ENCODE assay signal across 18 cellular contexts in genomic region chr10:78044179-78044578, GRCh38. TPM values are rescaled to one million over a fixed set of nuclear protein-coding genes. Genes with fewer than 3 reads are reported as not detected.
DNase-seq lines count a peak whose midpoint lies in the region; FAIRE-seq and TF ChIP-seq lines count a peak whose summit lies in the region.
"Had no signal": no experiment of that assay in that cellular context is flagged by ENCODE, and none has a peak within 500 bp of the region (broad histone marks: within the 10 kb centered on the region; RNA-seq: fewer than 3 reads in every experiment).

No MANE protein-coding gene starts in this region.

- H3K4me2 ChIP-seq in SK-N-SH (peak overlapping the region; percentile 64), H1 (ENCODE audit: insufficient read depth in 1 of 2, low read depth in 2 of 2, low read length in 2 of 2) (no peak overlapping the region)

- in situ Hi-C loops in brain microvascular endothelial cell (cut with HindIII; ENCODE audit: low pct_ligation_motif_present, low sequenced_read_pairs) = no loop called here

- H3K14ac ChIP-seq in H1 (ENCODE audit: insufficient read length) = no peak overlapping the region

- no peak overlapping the region for H2BK20ac ChIP-seq in H1 (ENCODE audit: low read length)

- no peaks in the 10 kb centered on the region for H3K9me3 ChIP-seq in A673 (ENCODE audit: low read depth, low read length, poor library complexity, severe bottlenecking)
- no peaks in the 10 kb centered on the region for H3K9me3 ChIP-seq in SK-N-SH
- H3K9me3 ChIP-seq in H1 (ENCODE audit: insufficient read depth in 2 of 2, low read depth in 1 of 2, low read length in 1 of 2) = no peaks in the 10 kb centered on the region
- H3K9me3 ChIP-seq: BLaER1 treated with 17β-estradiol and CSF1 and Interleukin-3, amounts not matched to agents 10 nM and 100 nM; esophagus muscularis mucosa; psoas muscle; testis had no signal

- POLR2A ChIA-PET in A673 (lab: Charles Lee; ENCODE audit: low non-redundant PET) = no interaction called here
- POLR2A ChIA-PET in SK-N-SH (lab: Yijun Ruan, JAX) = no interaction called here
- POLR2A ChIA-PET in H1 (lab: Charles Lee; ENCODE audit: partially characterized antibody) = interaction anchor here (0.7 to 5.8 kb wide), 5 partner anchors 8 to 71 kb away, joined by 3 to 41 read pairs (median 18); partner anchors contain the start of genes POLR3A and RPS24

- no peak overlapping the region for H2BK15ac ChIP-seq in H1 (ENCODE audit: low read length)

- H4K8ac ChIP-seq in H1 (ENCODE audit: extremely low read depth, insufficient read depth, low read length) = no peak overlapping the region

- H2AK5ac ChIP-seq in H1 (ENCODE audit: low read depth, low read length) = no peak overlapping the region

- peaks cover 61% of the 10 kb centered on the region for H3K36me3 Mint-ChIP-seq in Calu3 (ENCODE audit: insufficient read depth, unreplicated experiment)

- H3K4me3 ChIP-seq in A673 (ENCODE audit: low read depth, low read length, poor library complexity, severe bottlenecking) = no peak overlapping the region
- no peak overlapping the region for H3K4me3 ChIP-seq in SK-N-SH (ENCODE audit: low read depth in 2 of 2, low read length in 1 of 2)
- H3K4me3 ChIP-seq in H1 (ENCODE audit: extremely low read depth in 1 of 4, insufficient read depth in 2 of 4, low read depth in 3 of 4, low read length in 4 of 4) = no peak overlapping the region
- no peak overlapping the region for H3K4me3 ChIP-seq in brain microvascular endothelial cell (ENCODE audit: low read depth, low read length)
- H3K4me3 ChIP-seq: BLaER1 treated with 17β-estradiol and CSF1 and Interleukin-3, amounts not matched to agents 10 nM and 100 nM; esophagus muscularis mucosa; psoas muscle; testis had no signal

- DNase-seq in A673 (ENCODE audit: low spot score) = no peak
- DNase-seq in Calu3 = no peak
- no peak for DNase-seq in SK-N-SH
- DNase-seq in H1 (ENCODE audit: low read depth in 1 of 2, low spot score in 2 of 2) = no peak
- DNase-seq in brain microvascular endothelial cell = no peak
- DNase-seq in NCI-H2196 (lab: John Stamatoyannopoulos, UW; ENCODE audit: unreplicated experiment) = no peak
- no peak for DNase-seq in RCC 7860 (ENCODE audit: low spot score)
- no peak for DNase-seq in NAMALWA (ENCODE audit: low spot score)
- DNase-seq: amniotic stem cell, cortex of kidney, kidney glomerular epithelial cell, NCI-H774, psoas muscle, SIG-M5 had no signal

- H3K23ac ChIP-seq in H1 (ENCODE audit: insufficient read length) = no peak overlapping the region

- no peak overlapping the region for H3K18ac ChIP-seq in H1 (ENCODE audit: extremely low read depth, low read length)

- H3K4me1 ChIP-seq in A673 (ENCODE audit: insufficient read depth, low read length, poor library complexity, severe bottlenecking) = peaks cover 26% of the 10 kb centered on the region
- peaks cover 26 to 30% of the 10 kb centered on the region in 2 experiments for H3K4me1 ChIP-seq in SK-N-SH (ENCODE audit: control insufficient read depth in 1 of 2, insufficient read depth in 2 of 2, low read depth in 1 of 2, low read length in 1 of 2)
- H3K4me1 ChIP-seq in H1 (replicated peaks in 1 of 4; ENCODE audit: control insufficient read depth in 3 of 4, insufficient read depth in 4 of 4, low read length in 3 of 4) = peaks cover 3 to 17% (median 11%) of the 10 kb centered on the region in 4 experiments

- CTCF ChIA-PET in A673 (lab: Charles Lee) = no interaction called here
- CTCF ChIA-PET in Calu3 (lab: Charles Lee) = no interaction called here
- CTCF ChIA-PET in SK-N-SH (lab: Yijun Ruan, JAX) = interaction anchor here (0.7 to 1.3 kb wide), 2 partner anchors 259 to 1152 kb away, joined by 3 to 5 read pairs; no protein-coding TSS in a partner anchor
- CTCF ChIA-PET in H1 (lab: Charles Lee; ENCODE audit: partially characterized antibody) = interaction anchor here (1.1 to 5.3 kb wide), 3 partner anchors 118 to 259 kb away, joined by 3 to 80 read pairs (median 23); no protein-coding TSS in a partner anchor

- H4K20me1 ChIP-seq in SK-N-SH (ENCODE audit: insufficient read depth) = peaks cover 44% of the 10 kb centered on the region
- H4K20me1 ChIP-seq in H1 (replicated peaks in 1 of 2; ENCODE audit: control insufficient read depth in 1 of 2, insufficient read depth in 2 of 2, low read length in 2 of 2) = peaks cover 10 to 27% of the 10 kb centered on the region in 2 experiments

- H3K56ac ChIP-seq in H1 (replicated peaks; ENCODE audit: insufficient read length, low read depth, low read length) = no peak overlapping the region

- H3F3A ChIP-seq in SK-N-SH (replicated peaks; ENCODE audit: insufficient read depth) = peaks cover 45% of the 10 kb centered on the region

- H3K4me1 Mint-ChIP-seq in Calu3 (ENCODE audit: low read depth, unreplicated experiment) = peaks cover 11% of the 10 kb centered on the region

- H3K36me3 ChIP-seq in A673 (ENCODE audit: insufficient read depth, low read length, poor library complexity, severe bottlenecking) = peaks cover 36% of the 10 kb centered on the region
- H3K36me3 ChIP-seq in SK-N-SH (replicated peaks in 1 of 2; ENCODE audit: control insufficient read depth in 1 of 2, insufficient read depth in 2 of 2, low read length in 1 of 2) = peaks cover 31 to 34% of the 10 kb centered on the region in 2 experiments
- peaks cover 15 to 39% (median 31%) of the 10 kb centered on the region in 4 experiments for H3K36me3 ChIP-seq in H1 (ENCODE audit: control insufficient read depth in 2 of 4, insufficient read depth in 4 of 4, low read length in 3 of 4)
- H3K36me3 ChIP-seq in brain microvascular endothelial cell (replicated peaks) = peaks cover 38% of the 10 kb centered on the region

- no peaks in the 10 kb centered on the region; the same call in 1 of the 2 replicates for H3K23me2 ChIP-seq in H1 (ENCODE audit: low read depth, low read length)

- no peak overlapping the region for H4K91ac ChIP-seq in H1 (replicated peaks; ENCODE audit: insufficient read length, low read length)

- TF ChIP-seq EP300 in SK-N-SH (IDR thresholded peaks at IDR 0.05; ENCODE audit: borderline replicate concordance in 1 of 2, low read depth in 1 of 2, low read length in 1 of 2) (no peak), H1 (IDR thresholded peaks at IDR 0.05; ENCODE audit: borderline replicate concordance in 1 of 2, low read depth in 2 of 2, low read length in 2 of 2) (no peak)

- H3K9ac ChIP-seq in SK-N-SH (no peak overlapping the region), H1 (replicated peaks in 1 of 4; ENCODE audit: extremely low read depth in 1 of 4, low read depth in 3 of 4, low read length in 3 of 4) (no peak overlapping the region)
- H3K9ac ChIP-seq: BLaER1 treated with 17β-estradiol and CSF1 and Interleukin-3, amounts not matched to agents 10 nM and 100 nM had no signal

- H3K27me3 ChIP-seq in A673 (replicated peaks; ENCODE audit: insufficient read depth, low read depth, low read length, poor library complexity) (no peaks in the 10 kb centered on the region), SK-N-SH (ENCODE audit: insufficient read depth) (no peaks in the 10 kb centered on the region), H1 (replicated peaks in 1 of 4; ENCODE audit: control insufficient read depth in 3 of 4, extremely low read depth in 1 of 4, insufficient read depth in 3 of 4, low read length in 3 of 4) (no peaks in the 10 kb centered on the region; a peak in 1 of 7 replicates), brain microvascular endothelial cell (replicated peaks) (no peaks in the 10 kb centered on the region)
- H3K27me3 ChIP-seq: BLaER1 treated with 17β-estradiol and CSF1 and Interleukin-3, amounts not matched to agents 10 nM and 100 nM; esophagus muscularis mucosa; testis had no signal

- no peak overlapping the region for H3K4me3 Mint-ChIP-seq in Calu3 (ENCODE audit: low read depth, unreplicated experiment)

- H2AFZ ChIP-seq in SK-N-SH (ENCODE audit: low read depth) = no peak overlapping the region
- H2AFZ ChIP-seq in H1 (ENCODE audit: low read length) = no peak overlapping the region

- no peaks in the 10 kb centered on the region for H3K9me3 Mint-ChIP-seq in Calu3 (ENCODE audit: low read depth, unreplicated experiment)

- TF ChIP-seq RAD21 in SK-N-SH (IDR thresholded peaks at IDR 0.05; ENCODE audit: low read length) (no peak), H1 (IDR thresholded peaks at IDR 0.05 in 1 of 2, conservative IDR thresholded peaks at IDR 0.05 in 1 of 2; ENCODE audit: low read depth in 2 of 2, low read length in 2 of 2) (no peak)

- intact Hi-C loops in A673 (cut with micrococcal nuclease; ENCODE audit: unreplicated experiment) (loop anchor here (5.0 to 10.0 kb wide), 2 partner anchors 91 to 1023 kb away; partner anchors contain the start of gene ZMIZ1), Calu3 (cut with micrococcal nuclease; ENCODE audit: unreplicated experiment) (loop anchor here (10.0 kb wide), 2 partner anchors 361 to 481 kb away; no protein-coding TSS in a partner anchor)

- no peak for TF ChIP-seq POLR2A in H1 (IDR thresholded peaks at IDR 0.05; ENCODE audit: control extremely low read depth in 1 of 2, low read depth in 2 of 2, low read length in 2 of 2)

- no peak overlapping the region for H2BK120ac ChIP-seq in H1 (replicated peaks; ENCODE audit: low read depth, low read length)

- H2BK5ac ChIP-seq in H1 (ENCODE audit: low read depth, low read length) = no peak overlapping the region; the same call in 1 of the 2 replicates

- H3K27me3 Mint-ChIP-seq in Calu3 (ENCODE audit: unreplicated experiment) = no peaks in the 10 kb centered on the region

- H3K9me2 ChIP-seq in SK-N-SH = no peaks in the 10 kb centered on the region

- H3K4ac ChIP-seq in H1 (replicated peaks; ENCODE audit: insufficient read length, low read depth, low read length) = no peak overlapping the region

- H3K79me1 ChIP-seq in H1 (ENCODE audit: low read depth, low read length) = 0 out of 2 replicates have a peak, but pooled peaks cover 9% of the 10 kb centered on the region

- H3K27ac ChIP-seq in A673 (ENCODE audit: low read depth, low read length, poor library complexity, severe bottlenecking) = peak overlapping the region; percentile 59
- H3K27ac ChIP-seq in SK-N-SH (ENCODE audit: low read depth in 2 of 2, low read length in 1 of 2) = peak overlapping the region; percentile 2 to 50; a peak in 2 of 4 replicates
- 0 out of 2 replicates have a peak overlapping the region, but pooled peaks have one; percentile 16 for H3K27ac ChIP-seq in H1 (ENCODE audit: low read depth, low read length)
- no peak overlapping the region for H3K27ac ChIP-seq in brain microvascular endothelial cell
- H3K27ac ChIP-seq: BLaER1 treated with 17β-estradiol and CSF1 and Interleukin-3, amounts not matched to agents 10 nM and 100 nM; esophagus muscularis mucosa; psoas muscle; testis had no signal

- FAIRE-seq in H1 (lab: Jason Lieb, UNC) = no peak
- no peak for FAIRE-seq in RCC 7860 (lab: Jason Lieb, UNC)
- FAIRE-seq: GM12891 had no signal

- peak overlapping the region; percentile 51 for H3K27ac Mint-ChIP-seq in Calu3 (ENCODE audit: unreplicated experiment)

- BruUV-seq in A673 (replicated peaks; lab: Mats Ljungman, UMichigan) = no TSS peak
- BruUV-seq in Calu3 (replicated peaks; lab: Mats Ljungman, UMichigan) = no TSS peak

- H3K79me2 ChIP-seq in SK-N-SH (ENCODE audit: insufficient read depth) (peaks cover 11% of the 10 kb centered on the region), H1 (ENCODE audit: control insufficient read depth in 1 of 2, insufficient read depth in 2 of 2, low read length in 2 of 2) (peaks cover 0 to 24% of the 10 kb centered on the region in 2 experiments; a peak in 2 of 4 replicates)

- no peak for TF ChIP-seq CTCF in A673 (conservative IDR thresholded peaks at IDR 0.05; ENCODE audit: low read depth, low read length)
- no peak for TF ChIP-seq CTCF in Calu3 (IDR thresholded peaks at IDR 0.05; ENCODE audit: unreplicated experiment)
- no peak for TF ChIP-seq CTCF in SK-N-SH (IDR thresholded peaks at IDR 0.05)
- TF ChIP-seq CTCF in H1 (IDR thresholded peaks at IDR 0.05; ENCODE audit: control extremely low read depth in 1 of 3, insufficient read depth in 1 of 3, low read depth in 1 of 3, low read length in 3 of 3) = no peak
- TF ChIP-seq CTCF in brain microvascular endothelial cell (IDR thresholded peaks at IDR 0.05; ENCODE audit: low read depth, low read length, missing control alignments) = no peak

- H2BK12ac ChIP-seq in H1 (ENCODE audit: low read depth, low read length) = no peak overlapping the region

- no peak overlapping the region for H4K5ac ChIP-seq in H1 (ENCODE audit: insufficient read length, low read depth, low read length)

RNA-seq across cellular contexts. Expression of gene RPS24, which starts 10.5 kb away (rescaled TPM):
- 1,384 and 1,553 TPM in 2 replicates for total RNA-seq in A673 (2021)
- 1,787 and 1,941 TPM in 2 replicates for total RNA-seq in Calu3 (2022)
- polyA plus RNA-seq in SK-N-SH (2012; rRNA removed) = 3,806 and 4,595 TPM in 2 replicates
- polyA plus RNA-seq in SK-N-SH (2012; cell fraction: cytosol; rRNA removed) = 5,571 and 7,484 TPM in 2 replicates
- polyA plus RNA-seq in SK-N-SH (2012; cell fraction: nucleus; rRNA removed) = 872 and 1,029 TPM in 2 replicates
- total RNA-seq in H1 (2021; fragmentation: NEBNext Ultra II Directional; extraction: Animal tissue kit (Norgen Biotek cat#: 25700)) = 2,128 and 2,149 TPM in 2 replicates
- polyA plus RNA-seq in H1 (2011; rRNA removed) = 2,240 and 3,943 TPM in 2 replicates
- polyA plus RNA-seq in H1 (2011; cell fraction: cytosol; rRNA removed) = 4,851 TPM
- 967 TPM for polyA plus RNA-seq in H1 (2011; cell fraction: nucleus; rRNA removed)
- 3,399 to 4,766 TPM (median 3,912 TPM) in 4 replicates for polyA plus RNA-seq in H1 (2012, experiment 1 of 2)
- 2,023 TPM for polyA plus RNA-seq in H1 (2012, experiment 2 of 2)
- 5,721 TPM for polyA plus RNA-seq in H1 (2013, experiment 1 of 2)
- 5,662 TPM for polyA plus RNA-seq in H1 (2013, experiment 2 of 2)
- 705 and 1,068 TPM in 2 replicates for polyA minus RNA-seq in H1 (2011; rRNA and poly(A)+ RNA removed)
- 708 TPM for polyA minus RNA-seq in H1 (2011; cell fraction: cytosol; rRNA and poly(A)+ RNA removed)
- polyA minus RNA-seq in H1 (2011; cell fraction: nucleus; rRNA and poly(A)+ RNA removed) = 1,078 TPM

RNA-seq across cellular contexts. Expression of gene POLR3A, which starts 14.9 kb away (rescaled TPM):
- total RNA-seq in A673 (2021) (27.3 and 27.8 TPM in 2 replicates), Calu3 (2022) (26.6 and 30.0 TPM in 2 replicates)
- polyA plus RNA-seq in SK-N-SH (2012; rRNA removed) (10.8 and 14.1 TPM in 2 replicates), H1 (2011; rRNA removed) (10.6 and 11.3 TPM in 2 replicates)
- polyA plus RNA-seq in SK-N-SH (2012; cell fraction: cytosol; rRNA removed) = 7.7 and 9.0 TPM in 2 replicates
- 23.2 and 30.4 TPM in 2 replicates for polyA plus RNA-seq in SK-N-SH (2012; cell fraction: nucleus; rRNA removed)
- 35.8 and 38.6 TPM in 2 replicates for total RNA-seq in H1 (2021; fragmentation: NEBNext Ultra II Directional; extraction: Animal tissue kit (Norgen Biotek cat#: 25700))
- polyA plus RNA-seq in H1 (2011; cell fraction: cytosol; rRNA removed) = 14.8 TPM
- 19.1 TPM for polyA plus RNA-seq in H1 (2011; cell fraction: nucleus; rRNA removed)
- 18.5 to 22.2 TPM (median 21.4 TPM) in 4 replicates for polyA plus RNA-seq in H1 (2012, experiment 1 of 2)
- polyA plus RNA-seq in H1 (2012, experiment 2 of 2) = 6.7 TPM
- 16.1 TPM for polyA plus RNA-seq in H1 (2013, experiment 1 of 2)
- 14.6 TPM for polyA plus RNA-seq in H1 (2013, experiment 2 of 2)
- polyA minus RNA-seq in H1 (2011; rRNA and poly(A)+ RNA removed) = 49.2 and 56.0 TPM in 2 replicates
- polyA minus RNA-seq in H1 (2011; cell fraction: cytosol; rRNA and poly(A)+ RNA removed) = 26.0 TPM
- 51.1 TPM for polyA minus RNA-seq in H1 (2011; cell fraction: nucleus; rRNA and poly(A)+ RNA removed)

Comparison
In these comparisons a context has a peak if more than half of its experiments do, and no peak if none do; other contexts are left out.
1. CTCF ChIA-PET loops: an anchor here in SK-N-SH (0.7 to 1.3 kb wide) and H1 (1.1 to 5.3 kb wide); none called in A673 and Calu3.